Comparison of ENCODE assay signal across 8 cellular contexts in genomic region chr13:79423801-79424642, GRCh38. TPM values are rescaled to one million over a fixed set of nuclear protein-coding genes. Genes with fewer than 3 reads are reported as not detected.
DNase-seq lines count a peak whose midpoint lies in the region; ATAC-seq and TF ChIP-seq lines count a peak whose summit lies in the region.

No MANE protein-coding gene starts in this region.

- H3K27ac ChIP-seq in brain microvascular endothelial cell, result no peak overlapping the region

- in situ Hi-C loops in brain microvascular endothelial cell (cut with HindIII; ENCODE audit: low pct_ligation_motif_present, low sequenced_read_pairs), result no loop called here

- no peak overlapping the region for H3K27ac Mint-ChIP-seq in activated CD4-positive, alpha-beta memory T cell treated with anti-CD3 and anti-CD28 coated beads, Interleukin-2, amount 10 ng/mL, durations not matched to agents 7 days and 5 days

- H3K4me3 ChIP-seq in brain microvascular endothelial cell (ENCODE audit: low read depth, low read length), result no peak overlapping the region

- H3K9me3 Mint-ChIP-seq in activated CD4-positive, alpha-beta memory T cell treated with anti-CD3 and anti-CD28 coated beads, Interleukin-2, amount 10 ng/mL, durations not matched to agents 7 days and 5 days, result no peaks in the 10 kb centered on the region

- ATAC-seq in GM18498 (IDR thresholded peaks at IDR 0.05; ENCODE audit: unreplicated experiment) (peak; percentile 89), HG02798 (IDR thresholded peaks at IDR 0.05; ENCODE audit: poor library complexity, unreplicated experiment) (peak; percentile 84), HG03039 (IDR thresholded peaks at IDR 0.05; ENCODE audit: unreplicated experiment) (no peak)

- TF ChIP-seq CTCF in brain microvascular endothelial cell (IDR thresholded peaks at IDR 0.05; ENCODE audit: low read depth, low read length, missing control alignments), result peak; percentile 57

- peak; percentile 92 for DNase-seq in AML-193 (lab: John Stamatoyannopoulos, UW)
- peak; percentile 14 for DNase-seq in NCI-H2227 treated with DMSO at 0.1 percent for 48 hours (lab: John Stamatoyannopoulos, UW)
- DNase-seq in brain microvascular endothelial cell, result no peak
- DNase-seq in left kidney (ENCODE audit: low read depth, low spot score), result peak; percentile 66
- DNase-seq in activated CD4-positive, alpha-beta memory T cell treated with anti-CD3 and anti-CD28 coated beads, Interleukin-2, amount 10 ng/mL, durations not matched to agents 7 days and 5 days, result no peak

- H3K36me3 Mint-ChIP-seq in activated CD4-positive, alpha-beta memory T cell treated with anti-CD3 and anti-CD28 coated beads, Interleukin-2, amount 10 ng/mL, durations not matched to agents 7 days and 5 days (ENCODE audit: low read depth), result no peaks in the 10 kb centered on the region

- CTCF ChIA-PET in activated CD4-positive, alpha-beta memory T cell treated with anti-CD3 and anti-CD28 coated beads, Interleukin-2, amount 10 ng/mL, durations not matched to agents 7 days and 5 days (lab: Charles Lee), result interaction anchor here (0.6 to 3.9 kb wide), 44 partner anchors 9 to 359 kb away, joined by 3 to 181 read pairs (median 6); partner anchors contain the start of genes NDFIP2 and RBM26

- POLR2A ChIA-PET in activated CD4-positive, alpha-beta memory T cell treated with anti-CD3 and anti-CD28 coated beads, Interleukin-2, amount 10 ng/mL, durations not matched to agents 7 days and 5 days (lab: Charles Lee), result interaction anchor here (0.8 to 2.7 kb wide), 9 partner anchors 8 to 123 kb away, joined by 3 to 17 read pairs (median 5); partner anchors contain the start of genes NDFIP2 and RBM26

- H3K27me3 Mint-ChIP-seq in activated CD4-positive, alpha-beta memory T cell treated with anti-CD3 and anti-CD28 coated beads, Interleukin-2, amount 10 ng/mL, durations not matched to agents 7 days and 5 days, result no peaks in the 10 kb centered on the region

- H3K4me3 Mint-ChIP-seq in activated CD4-positive, alpha-beta memory T cell treated with anti-CD3 and anti-CD28 coated beads, Interleukin-2, amount 10 ng/mL, durations not matched to agents 7 days and 5 days, result no peak overlapping the region

- peaks cover 8% of the 10 kb centered on the region for H3K4me1 Mint-ChIP-seq in activated CD4-positive, alpha-beta memory T cell treated with anti-CD3 and anti-CD28 coated beads, Interleukin-2, amount 10 ng/mL, durations not matched to agents 7 days and 5 days

- no peaks in the 10 kb centered on the region for H3K36me3 ChIP-seq in brain microvascular endothelial cell (replicated peaks)

- no peaks in the 10 kb centered on the region for H3K27me3 ChIP-seq in brain microvascular endothelial cell (replicated peaks)

RNA-seq across cellular contexts. Expression of gene RBM26, which starts 18.0 kb away (rescaled TPM):
- 10 to 100 TPM; 51.1 to 52.0 TPM for total RNA-seq in activated CD4-positive, alpha-beta memory T cell treated with anti-CD3 and anti-CD28 coated beads, Interleukin-2, amount 10 ng/mL, durations not matched to agents 7 days and 5 days

RNA-seq across cellular contexts. Expression of gene NDFIP2, which starts 56.9 kb away (rescaled TPM):
- total RNA-seq in activated CD4-positive, alpha-beta memory T cell treated with anti-CD3 and anti-CD28 coated beads, Interleukin-2, amount 10 ng/mL, durations not matched to agents 7 days and 5 days, result 10 to 100 TPM; 49.6 to 53.2 TPM

Comparison
In these comparisons a context has a peak if more than half of its experiments do, and no peak if none do; other contexts are left out.
1. DNase-seq: peak in AML-193 (2 of 2), NCI-H2227 treated with DMSO at 0.1 percent for 48 hours (single experiment) and left kidney (single experiment); none in brain microvascular endothelial cell (single experiment) and activated CD4-positive, alpha-beta memory T cell treated with anti-CD3 and anti-CD28 coated beads, Interleukin-2, amount 10 ng/mL, durations not matched to agents 7 days and 5 days (single experiment).